ENCODE assay signal across 22 cellular contexts in genomic region chr1:168783831-168784230, GRCh38. TPM values are rescaled to one million over a fixed set of nuclear protein-coding genes. Genes with fewer than 3 reads are reported as not detected.
DNase-seq lines count a peak whose midpoint lies in the region; ATAC-seq, FAIRE-seq and TF ChIP-seq lines count a peak whose summit lies in the region.
"Had no signal": no experiment of that assay in that cellular context is flagged by ENCODE, and none has a peak within 500 bp of the region (broad histone marks: within the 10 kb centered on the region; RNA-seq: fewer than 3 reads in every experiment).

No MANE protein-coding gene starts in this region.

- no peak overlapping the region for H2AFZ ChIP-seq in astrocyte (ENCODE audit: low read depth, low read length)
- H2AFZ ChIP-seq in osteoblast (ENCODE audit: low read length): no peak overlapping the region

- FAIRE-seq in D721Med (lab: Jason Lieb, UNC): peak; percentile 6
- no peak for FAIRE-seq in astrocyte (lab: Jason Lieb, UNC)

- H3K27me3 ChIP-seq in astrocyte (ENCODE audit: insufficient read depth, low read length) (no peaks in the 10 kb centered on the region), sigmoid colon (no peaks in the 10 kb centered on the region), osteoblast (ENCODE audit: insufficient read depth, low read length) (no peaks in the 10 kb centered on the region)
- H3K27me3 ChIP-seq: foreskin keratinocyte, neutrophil had no signal

- no peak overlapping the region for H3K4me2 ChIP-seq in astrocyte (ENCODE audit: low read length)
- H3K4me2 ChIP-seq in osteoblast (ENCODE audit: insufficient read depth, low read length): no peak overlapping the region
- H3K4me2 ChIP-seq: SK-N-SH had no signal

- H3K4me3 ChIP-seq in astrocyte (ENCODE audit: insufficient read depth, low read depth, low read length): no peak overlapping the region
- no peak overlapping the region for H3K4me3 ChIP-seq in sigmoid colon
- no peak overlapping the region for H3K4me3 ChIP-seq in osteoblast (ENCODE audit: insufficient read depth, low read length)

- no peaks in the 10 kb centered on the region for H3K4me1 Mint-ChIP-seq in astrocyte (ENCODE audit: low read depth, unreplicated experiment)
- H3K4me1 Mint-ChIP-seq: activated naive CD4-positive, alpha-beta T cell treated with anti-CD3 and anti-CD28 coated beads, Interleukin-2, amount 10 ng/mL, durations not matched to agents 7 days and 5 days; IgD-negative memory B cell; stimulated activated naive B cell treated with anti-CD40 and anti-IgM and Interleukin-4, amounts not matched to agents 10 μg/mL and 1 μg/mL and 100 μg/mL, for 72 hours had no signal

- TF ChIP-seq EP300 in sigmoid colon (IDR thresholded peaks at IDR 0.05): no peak

- DNase-seq in D721Med (ENCODE audit: insufficient read length, low spot score) (no peak), astrocyte (ENCODE audit: low read depth) (peak; percentile 38), left ventricle myocardium superior (no peak), sigmoid colon (peak; percentile 65), osteoblast (ENCODE audit: insufficient read length, low spot score, missing footprints) (no peak), glomerular visceral epithelial cell (ENCODE audit: extremely low spot score) (no peak), middle frontal gyrus (ENCODE audit: extremely low spot score, low spot score) (no peak), hippocampal formation (lab: John Stamatoyannopoulos, UW) (no peak)
- DNase-seq: activated CD4-positive, alpha-beta T cell treated with anti-CD3 and anti-CD28 coated beads for 4 hours; activated CD8-positive, alpha-beta memory T cell treated with anti-CD3 and anti-CD28 coated beads, Interleukin-2, amount 50 U/mL, for 48 hours; activated naive CD4-positive, alpha-beta T cell treated with anti-CD3 and anti-CD28 coated beads, Interleukin-2, amount 10 ng/mL, durations not matched to agents 7 days and 5 days; CD8-positive, alpha-beta memory T cell; DND-41; foreskin keratinocyte; NCI-H1092 treated with DMSO at 0.1 percent for 48 hours; NCI-H69; SK-N-SH; stimulated activated CD4-positive, alpha-beta T cell treated with anti-CD3 and anti-CD28 coated beads, Interleukin-12 subunit alpha, Interleukin-12 subunit beta, amount 100 ng/mL, for 4 hours; stimulated activated naive B cell treated with anti-CD40 and anti-IgM and Interleukin-4, amounts not matched to agents 10 μg/mL and 1 μg/mL and 100 μg/mL, for 72 hours had no signal

- H3K79me2 ChIP-seq in astrocyte (ENCODE audit: insufficient read depth, low read length) (no peaks in the 10 kb centered on the region), osteoblast (ENCODE audit: insufficient read depth, low read length) (no peaks in the 10 kb centered on the region)

- TF ChIP-seq POLR2A in sigmoid colon (IDR thresholded peaks at IDR 0.05): no peak

- H4K20me1 ChIP-seq in astrocyte (ENCODE audit: insufficient read depth, low read length): no peaks in the 10 kb centered on the region
- H4K20me1 ChIP-seq in osteoblast (ENCODE audit: insufficient read depth, low read length): no peaks in the 10 kb centered on the region

- ATAC-seq in left ventricle myocardium superior: peak; percentile 93
- ATAC-seq: foreskin keratinocyte; stimulated activated naive B cell treated with anti-CD40 and anti-IgM and Interleukin-4, amounts not matched to agents 10 μg/mL and 1 μg/mL and 100 μg/mL, for 72 hours had no signal

- H3K4me3 Mint-ChIP-seq in astrocyte (ENCODE audit: unreplicated experiment): no peak overlapping the region
- H3K4me3 Mint-ChIP-seq: activated naive CD4-positive, alpha-beta T cell treated with anti-CD3 and anti-CD28 coated beads, Interleukin-2, amount 10 ng/mL, durations not matched to agents 7 days and 5 days; CD8-positive, alpha-beta memory T cell; IgD-negative memory B cell; stimulated activated naive B cell treated with anti-CD40 and anti-IgM and Interleukin-4, amounts not matched to agents 10 μg/mL and 1 μg/mL and 100 μg/mL, for 72 hours had no signal

- no peaks in the 10 kb centered on the region for H3K9me3 ChIP-seq in astrocyte (ENCODE audit: insufficient read depth, low read depth, low read length)
- H3K9me3 ChIP-seq in sigmoid colon: no peaks in the 10 kb centered on the region
- H3K9me3 ChIP-seq in osteoblast (ENCODE audit: low read depth, low read length): no peaks in the 10 kb centered on the region
- H3K9me3 ChIP-seq: neutrophil, SK-N-SH had no signal

- no peaks in the 10 kb centered on the region for H3K36me3 Mint-ChIP-seq in astrocyte (ENCODE audit: low read depth, unreplicated experiment)
- H3K36me3 Mint-ChIP-seq: activated naive CD4-positive, alpha-beta T cell treated with anti-CD3 and anti-CD28 coated beads, Interleukin-2, amount 10 ng/mL, durations not matched to agents 7 days and 5 days; brain; CD8-positive, alpha-beta memory T cell; IgD-negative memory B cell; stimulated activated naive B cell treated with anti-CD40 and anti-IgM and Interleukin-4, amounts not matched to agents 10 μg/mL and 1 μg/mL and 100 μg/mL, for 72 hours had no signal

- peaks cover 2% of the 10 kb centered on the region for H3K27me3 Mint-ChIP-seq in astrocyte (ENCODE audit: low read depth, unreplicated experiment)

- no peaks in the 10 kb centered on the region for H3K9me3 Mint-ChIP-seq in astrocyte (ENCODE audit: unreplicated experiment)
- H3K9me3 Mint-ChIP-seq: activated naive CD4-positive, alpha-beta T cell treated with anti-CD3 and anti-CD28 coated beads, Interleukin-2, amount 10 ng/mL, durations not matched to agents 7 days and 5 days; CD8-positive, alpha-beta memory T cell had no signal

- intact Hi-C loops in left ventricle myocardium superior (cut with micrococcal nuclease) (no loop called here), sigmoid colon (cut with DNase I) (loop anchor here (10.0 kb wide), 2 partner anchors 179 to 439 kb away; no protein-coding TSS in a partner anchor)

- H3K4me1 ChIP-seq in astrocyte (ENCODE audit: insufficient read depth, low read length) (no peaks in the 10 kb centered on the region), sigmoid colon (peaks cover 0 to 18% (median 7%) of the 10 kb centered on the region in 4 donors), osteoblast (ENCODE audit: insufficient read depth, low read length) (no peaks in the 10 kb centered on the region)
- H3K4me1 ChIP-seq: foreskin keratinocyte had no signal

- no peak for TF ChIP-seq CTCF in D721Med (IDR thresholded peaks at IDR 0.05; ENCODE audit: insufficient read depth, missing control alignments)
- TF ChIP-seq CTCF in astrocyte (IDR thresholded peaks at IDR 0.05; ENCODE audit: insufficient read depth, low read depth, low read length): no peak
- no peak for TF ChIP-seq CTCF in sigmoid colon (IDR thresholded peaks at IDR 0.05)
- no peak for TF ChIP-seq CTCF in osteoblast (IDR thresholded peaks at IDR 0.05; ENCODE audit: extremely low read depth, low read depth, low read length)

- no peak overlapping the region for H3K27ac Mint-ChIP-seq in astrocyte (ENCODE audit: unreplicated experiment)
- H3K27ac Mint-ChIP-seq: activated naive CD4-positive, alpha-beta T cell treated with anti-CD3 and anti-CD28 coated beads, Interleukin-2, amount 10 ng/mL, durations not matched to agents 7 days and 5 days; CD8-positive, alpha-beta memory T cell; IgD-negative memory B cell; stimulated activated naive B cell treated with anti-CD40 and anti-IgM and Interleukin-4, amounts not matched to agents 10 μg/mL and 1 μg/mL and 100 μg/mL, for 72 hours had no signal

- H3K36me3 ChIP-seq in astrocyte (ENCODE audit: insufficient read depth, low read length) (no peaks in the 10 kb centered on the region), sigmoid colon (no peaks in the 10 kb centered on the region), osteoblast (ENCODE audit: insufficient read depth, low read length) (no peaks in the 10 kb centered on the region)
- H3K36me3 ChIP-seq: neutrophil had no signal

- 54 to 72% methylated on average over 2 of the region's 2 CpGs for WGBS in sigmoid colon, 2 donors

- H3K9ac ChIP-seq in astrocyte (ENCODE audit: low read length): no peak overlapping the region
- H3K9ac ChIP-seq: SK-N-SH had no signal

- H3K27ac ChIP-seq in astrocyte (ENCODE audit: low read depth, low read length): no peak overlapping the region
- H3K27ac ChIP-seq in sigmoid colon: peak overlapping the region; percentile 34 to 62 (median 58)
- H3K27ac ChIP-seq in osteoblast (ENCODE audit: low read depth, low read length): no peak overlapping the region
- H3K27ac ChIP-seq: foreskin keratinocyte, neutrophil had no signal

RNA-seq across cellular contexts. Expression of gene DPT, which starts 54.8 kb away (rescaled TPM):
- not detected in 2 replicates for total RNA-seq in astrocyte
- total RNA-seq in left ventricle myocardium superior: 35.3 TPM
- 100 to 1,000 TPM; 249 to 519 (median 301) TPM for total RNA-seq in sigmoid colon
- 100 to 1,000 TPM in 1 of 3 donors, 10 to 100 TPM in 1, 1 to 10 TPM in 1; 2.1 to 128 (median 25.4) TPM for polyA plus RNA-seq in sigmoid colon
- 2.4 and 4.3 TPM in 2 replicates for total RNA-seq in osteoblast
- total RNA-seq: CD8-positive, alpha-beta memory T cell; foreskin keratinocyte had no signal
- polyA plus RNA-seq: CD8-positive, alpha-beta memory T cell; foreskin keratinocyte; IgD-negative memory B cell had no signal

Comparison
In these comparisons a context has a peak if more than half of its experiments do, and no peak if none do; other contexts are left out.
1. DNase-seq: peak in astrocyte (single experiment) and sigmoid colon (single experiment); none in D721Med (single experiment), left ventricle myocardium superior (single experiment), osteoblast (single experiment), glomerular visceral epithelial cell (single experiment), middle frontal gyrus (single experiment) and hippocampal formation (0 of 2).
2. H3K27ac ChIP-seq: peak in sigmoid colon (4 of 4); none in astrocyte (single experiment) and osteoblast (single experiment).